ENCODE assay signal across 8 cellular contexts in genomic region chr10:95742529-95742884, GRCh38. TPM values are rescaled to one million over a fixed set of nuclear protein-coding genes. Genes with fewer than 3 reads are reported as not detected.
DNase-seq lines count a peak whose midpoint lies in the region; ATAC-seq and TF ChIP-seq lines count a peak whose summit lies in the region.
"Had no signal": no experiment of that assay in that cellular context is flagged by ENCODE, and none has a peak within 500 bp of the region (broad histone marks: within the 10 kb centered on the region; RNA-seq: fewer than 3 reads in every experiment).

No MANE protein-coding gene starts in this region.

- H3K27me3 ChIP-seq in heart right ventricle (no peaks in the 10 kb centered on the region), testis (no peaks in the 10 kb centered on the region), HAP-1 (ENCODE audit: low read depth) (no peaks in the 10 kb centered on the region)

- H3K27ac ChIP-seq in heart right ventricle = peak overlapping the region; percentile 62 to 85 (median 78)
- peak overlapping the region in 1 of 2 donors; percentile 36 for H3K27ac ChIP-seq in testis

- peaks cover 0 to 41% (median 28%) of the 10 kb centered on the region in 9 donors for H3K4me1 ChIP-seq in heart right ventricle
- no peaks in the 10 kb centered on the region for H3K4me1 ChIP-seq in testis
- no peaks in the 10 kb centered on the region for H3K4me1 ChIP-seq in HAP-1

- no peak for TF ChIP-seq POLR2A in testis (IDR thresholded peaks at IDR 0.05)

- in situ Hi-C loops in HAP-1 (cut with MboI; ENCODE audit: low sequenced_read_pairs) = no loop called here

- H3K4me3 ChIP-seq in heart right ventricle (no peak overlapping the region), testis (no peak overlapping the region), HAP-1 (no peak overlapping the region)

- TF ChIP-seq CTCF in heart right ventricle (IDR thresholded peaks at IDR 0.05) = no peak
- TF ChIP-seq CTCF in testis (IDR thresholded peaks at IDR 0.05) = no peak

- DNase-seq in NCI-H345 (lab: John Stamatoyannopoulos, UW) (peak; percentile 79), heart right ventricle (peak in 1 of 2 donors; percentile 67), testis (peak; percentile 63), NOMO-1 treated with DMSO at 0.1 percent for 48 hours (lab: John Stamatoyannopoulos, UW; ENCODE audit: unreplicated experiment) (no peak), HAP-1 (ENCODE audit: low spot score in 2 of 2) (no peak)
- DNase-seq in stimulated activated CD4-positive, alpha-beta T cell treated with anti-CD3 and anti-CD28 coated beads, Interleukin-2, amount 100 ng/mL, for 24 hours = no peak
- DNase-seq: cortex of kidney had no signal

- 36 to 52% methylated on average over 3 of the region's 3 CpGs for WGBS in heart right ventricle, 2 donors
- 24% methylated on average over 3 of the region's 3 CpGs for WGBS in testis, 2 donors

- intact Hi-C loops in heart right ventricle (cut with DNase I) (loop anchor here in 2 of 10 donors (2.0 to 5.0 kb wide), 4 partner anchors 50 to 100 kb away; partner anchors contain the start of gene TCTN3 (in 1 of the 2)), testis (cut with DNase I; ENCODE audit: low total_unique reads) (no loop called here)

- H3K9me3 ChIP-seq in heart right ventricle = peaks cover 0 to 8% (median 0%) of the 10 kb centered on the region in 11 donors
- H3K9me3 ChIP-seq in testis = no peaks in the 10 kb centered on the region
- H3K9me3 ChIP-seq in HAP-1 = no peaks in the 10 kb centered on the region

- ATAC-seq in GM21381 (IDR thresholded peaks at IDR 0.05; ENCODE audit: unreplicated experiment) (peak; percentile 23), heart right ventricle (peak in 6 of 8 donors; percentile 40 to 77 (median 67))

- no peaks in the 10 kb centered on the region for H3K36me3 ChIP-seq in heart right ventricle
- no peaks in the 10 kb centered on the region for H3K36me3 ChIP-seq in testis (ENCODE audit: low read depth, missing control alignments)
- H3K36me3 ChIP-seq in HAP-1 (replicated peaks) = no peaks in the 10 kb centered on the region

RNA-seq across cellular contexts. Expression of gene ENTPD1, which starts 13.5 kb away (rescaled TPM):
- total RNA-seq in heart right ventricle = 10 to 100 TPM in 3 of 10 donors, 1 to 10 TPM in 7; 5.1 to 13.0 (median 9.3) TPM
- polyA plus RNA-seq in heart right ventricle = 1 to 10 TPM; 4.2 to 4.9 TPM
- total RNA-seq in testis = 10 to 100 TPM in 1 of 2 donors, 1 to 10 TPM in 1; 9.8 to 11.3 TPM
- polyA plus RNA-seq in testis (ENCODE audit: insufficient read depth, low read depth, low replicate concordance) = 12.7 TPM

RNA-seq across cellular contexts. Expression of gene TCTN3, which starts 48.8 kb away (rescaled TPM):
- total RNA-seq in heart right ventricle = 10 to 100 TPM in 8 of 10 donors, 1 to 10 TPM in 2; 9.1 to 17.5 (median 11.4) TPM
- polyA plus RNA-seq in heart right ventricle = 10 to 100 TPM in 1 of 2 donors, 1 to 10 TPM in 1; 6.4 to 14.9 TPM
- 10 to 100 TPM; 29.3 to 29.7 TPM for total RNA-seq in testis
- 44.6 TPM for polyA plus RNA-seq in testis (ENCODE audit: insufficient read depth, low read depth, low replicate concordance)

Comparison
In these comparisons a context has a peak if more than half of its experiments do, and no peak if none do; other contexts are left out.
1. DNase-seq: peak in NCI-H345 (single experiment) and testis (single experiment); none in stimulated activated CD4-positive, alpha-beta T cell treated with anti-CD3 and anti-CD28 coated beads, Interleukin-2, amount 100 ng/mL, for 24 hours (0 of 2), NOMO-1 treated with DMSO at 0.1 percent for 48 hours (single experiment) and HAP-1 (0 of 2).